In the genomic region with DNA sequence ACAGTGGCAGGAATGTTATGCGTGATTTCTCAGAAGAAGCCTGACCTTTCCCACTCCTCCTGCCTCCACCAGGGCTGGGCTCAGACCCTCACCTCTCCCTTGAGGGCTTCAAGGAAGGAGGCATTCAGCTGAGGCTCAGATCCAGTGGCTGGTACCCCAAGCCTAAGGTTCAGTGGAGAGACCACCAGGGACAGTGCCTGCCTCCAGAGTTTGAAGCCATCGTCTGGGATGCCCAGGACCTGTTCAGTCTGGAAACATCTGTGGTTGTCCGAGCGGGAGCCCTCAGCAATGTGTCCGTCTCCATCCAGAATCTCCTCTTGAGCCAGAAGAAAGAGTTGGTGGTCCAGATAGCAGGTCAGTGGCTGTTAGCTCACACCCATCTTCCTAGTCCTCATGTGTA, we compare ENCODE assay signal across 34 cellular contexts. TPM values are rescaled to one million over a fixed set of nuclear protein-coding genes. Genes with fewer than 3 reads are reported as not detected.
"Had no signal": no experiment of that assay in that cellular context is flagged by ENCODE, and none has a peak within 500 bp of the region (broad histone marks: within the 10 kb centered on the region; RNA-seq: fewer than 3 reads in every experiment).

No MANE protein-coding gene starts in this region.

- H3K36me3 ChIP-seq: adrenal gland, cardiac muscle cell, left lung, stomach, suprapubic skin, tibial artery had no signal

- H3K4me3 ChIP-seq: adrenal gland, body of pancreas, cardiac muscle cell, coronary artery, dorsolateral prefrontal cortex, left lung, mucosa of descending colon, skin epidermis, stomach, suprapubic skin, tibial artery had no signal

- H3K4me1 ChIP-seq: foreskin keratinocyte had no signal

- DNase-seq: activated CD4-positive, alpha-beta memory T cell treated with anti-CD3 and anti-CD28 coated beads for 36 hours; activated CD4-positive, alpha-beta T cell treated with anti-CD3 and anti-CD28 coated beads, Interleukin-2, amount 10 ng/mL, durations not matched to agents 24 days and 14 days; activated CD4-positive, CD25-positive, alpha-beta regulatory T cell treated with anti-CD3 and anti-CD28 coated beads, Interleukin-2, amount 50 U/mL, for 72 hours; activated CD8-positive, alpha-beta memory T cell treated with anti-CD3 and anti-CD28 coated beads, Interleukin-2, amount 50 U/mL, for 4 hours; activated effector memory CD4-positive, alpha-beta T cell treated with anti-CD3 and anti-CD28 coated beads, Interleukin-2, amount 50 U/mL, for 16 hours; activated naive CD4-positive, alpha-beta T cell treated with anti-CD3 and anti-CD28 coated beads for 36 hours; activated naive CD8-positive, alpha-beta T cell treated with anti-CD3 and anti-CD28 coated beads for 36 hours; activated T-cell treated with anti-CD3 and anti-CD28 coated beads, Interleukin-2, amount 50 U/mL, for 1 hour; adrenal gland; aorta; body of pancreas; effector memory CD8-positive, alpha-beta T cell; foreskin keratinocyte; left lung; mucosa of descending colon; stimulated activated naive B cell treated with anti-CD40 and anti-IgM and Interleukin-4, amounts not matched to agents 10 μg/mL and 1 μg/mL and 100 μg/mL, for 72 hours; stomach; T-helper 17 cell; T1000; tibial artery had no signal

- H3K9me3 ChIP-seq: adrenal gland, body of pancreas, left lung, mucosa of descending colon, stomach, tibial artery had no signal

- ATAC-seq: body of pancreas; effector memory CD8-positive, alpha-beta T cell; foreskin keratinocyte; left lung; mucosa of descending colon; natural killer cell treated with Interleukin-12 subunit alpha and Interleukin-12 subunit beta and Interleukin-15 and Interleukin-18, amount 100 ng/mL, for 72 hours; sciatic nerve; stimulated activated naive B cell treated with anti-CD40 and anti-IgM and Interleukin-4, amounts not matched to agents 10 μg/mL and 1 μg/mL and 100 μg/mL, for 72 hours; T-helper 17 cell had no signal

- H3K27ac ChIP-seq: adrenal gland, body of pancreas, cardiac muscle cell, coronary artery, dorsolateral prefrontal cortex, foreskin keratinocyte, left lung, skin epidermis, stomach, suprapubic skin, tibial artery had no signal

- FAIRE-seq: endothelial cell of umbilical vein, islet of Langerhans, urothelium cell line had no signal

RNA-seq across cellular contexts. Expression of gene BTNL9, which starts 9.9 kb away (rescaled TPM):
- total RNA-seq: activated CD4-positive, alpha-beta memory T cell treated with anti-CD3 and anti-CD28 coated beads for 36 hours; activated CD8-positive, alpha-beta memory T cell treated with anti-CD3 and anti-CD28 coated beads for 36 hours; activated naive CD4-positive, alpha-beta T cell treated with anti-CD3 and anti-CD28 coated beads for 36 hours; activated T-helper 1 cell treated with anti-CD3 and anti-CD28 coated beads, Interleukin-12 subunit alpha, Interleukin-12 subunit beta, Interleukin-2, Interleukin-4 antibody, amounts not matched to agents 30 ng/mL and 10 ng/mL and 1 ng/mL, durations not matched to agents 14 hours and 24 hours and 36 hours; cardiac muscle cell; myocyte; natural killer cell treated with Interleukin-12 subunit alpha and Interleukin-12 subunit beta and Interleukin-15 and Interleukin-18, amount 100 ng/mL, for 72 hours; osteoblast had no signal
- polyA plus RNA-seq: cardiac muscle cell had no signal
